ENCODE assay signal across 19 cellular contexts in the genomic region with DNA sequence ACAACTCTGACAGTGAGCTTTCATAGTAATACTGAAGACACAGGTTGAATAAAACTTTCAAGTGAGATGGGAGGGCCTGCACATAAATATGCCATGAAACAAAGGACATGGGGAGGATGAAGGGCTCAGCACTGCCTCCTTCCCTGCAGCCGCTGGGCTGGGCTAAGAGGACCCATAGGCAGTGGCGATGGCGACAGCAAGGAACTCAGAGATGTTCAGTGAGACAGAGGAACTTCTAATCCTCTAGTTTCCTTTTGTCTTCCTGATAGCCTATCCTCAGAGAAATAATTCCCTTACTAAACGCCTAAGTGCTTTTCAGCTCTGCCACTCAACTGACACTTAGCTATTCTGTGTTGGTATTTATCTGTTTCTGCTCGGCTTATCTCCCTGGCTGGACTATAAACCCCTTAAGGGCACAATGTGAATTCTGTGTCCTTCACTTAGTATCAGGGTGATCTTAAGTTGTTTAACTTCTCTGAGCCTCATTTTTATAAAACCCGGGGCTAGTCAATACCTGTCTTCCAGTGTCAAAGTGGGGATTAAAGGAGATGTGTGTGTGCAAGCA. TPM values are rescaled to one million over a fixed set of nuclear protein-coding genes. Genes with fewer than 3 reads are reported as not detected.
DNase-seq lines count a peak whose midpoint lies in the region; ATAC-seq, FAIRE-seq and TF ChIP-seq lines count a peak whose summit lies in the region.
"Had no signal": no experiment of that assay in that cellular context is flagged by ENCODE, and none has a peak within 500 bp of the region (broad histone marks: within the 10 kb centered on the region; RNA-seq: fewer than 3 reads in every experiment).

No MANE protein-coding gene starts in this region.

- CTCF ChIA-PET in PC-9 (lab: Charles Lee), result no interaction called here

- POLR2A ChIA-PET in PC-9 (lab: Charles Lee; ENCODE audit: unreplicated experiment), result no interaction called here

- DNase-seq in CD4-positive, CD25-positive, alpha-beta regulatory T cell, result no peak
- DNase-seq in NB4 (ENCODE audit: low read depth), result peak; percentile 51
- no peak for DNase-seq in keratinocyte (ENCODE audit: low read depth, low spot score)
- DNase-seq in activated CD4-positive, alpha-beta T cell treated with anti-CD3 and anti-CD28 coated beads for 1 hour, result no peak
- no peak for DNase-seq in PC-9
- DNase-seq: activated naive CD4-positive, alpha-beta T cell treated with Interleukin-2 at 50 U/mL for 16 hours; DMS79; effector memory CD8-positive, alpha-beta T cell; foreskin melanocyte; H9; mucosa of descending colon; NCI-H1417 treated with DMSO at 0.1 percent for 48 hours; pancreas; PC-3; stomach had no signal

- no peak overlapping the region for H3K4me3 ChIP-seq in CD4-positive, CD25-positive, alpha-beta regulatory T cell (ENCODE audit: low read depth, low read length)
- H3K4me3 ChIP-seq in NB4 (ENCODE audit: low read depth, low read length) (no peak overlapping the region), keratinocyte (ENCODE audit: control insufficient read depth in 2 of 3, extremely low read depth in 1 of 3, insufficient read depth in 2 of 3, low read depth in 1 of 3, low read length in 3 of 3) (no peak overlapping the region), PC-9 (no peak overlapping the region)
- H3K4me3 ChIP-seq: mucosa of descending colon, pancreas, stomach had no signal

- no peak for ATAC-seq in CD4-positive, CD25-positive, alpha-beta regulatory T cell (ENCODE audit: low read depth in 2 of 2)
- ATAC-seq in GM18511 (IDR thresholded peaks at IDR 0.05; ENCODE audit: unreplicated experiment) (no peak), GM21390 (IDR thresholded peaks at IDR 0.05; ENCODE audit: unreplicated experiment) (no peak)
- ATAC-seq: effector memory CD8-positive, alpha-beta T cell; mucosa of descending colon; pancreas; PC-3 had no signal

- H3K4me2 ChIP-seq in keratinocyte (ENCODE audit: control insufficient read depth, extremely low read depth, insufficient read depth, low read depth, low read length) (no peak overlapping the region), PC-9 (no peak overlapping the region)

- H3K79me2 ChIP-seq in keratinocyte (ENCODE audit: control insufficient read depth, insufficient read depth, low read length), result no peaks in the 10 kb centered on the region
- H3K79me2 ChIP-seq in PC-9 (ENCODE audit: low read depth), result no peaks in the 10 kb centered on the region

- H3K27ac ChIP-seq in CD4-positive, CD25-positive, alpha-beta regulatory T cell (ENCODE audit: insufficient read depth, low read length, poor library complexity, severe bottlenecking), result no peak overlapping the region
- no peak overlapping the region for H3K27ac ChIP-seq in keratinocyte (ENCODE audit: control insufficient read depth, insufficient read depth, low read length)
- H3K27ac ChIP-seq in PC-9, result no peak overlapping the region
- H3K27ac ChIP-seq: pancreas had no signal

- no TSS peak for BruUV-seq in PC-9 (replicated peaks; lab: Mats Ljungman, UMichigan)

- intact Hi-C loops in PC-9 (cut with micrococcal nuclease; ENCODE audit: unreplicated experiment), result no loop called here

- H3K4me3 Mint-ChIP-seq in CD4-positive, CD25-positive, alpha-beta regulatory T cell, result peak overlapping the region in 2 of 4 donors; percentile 33 to 46
- no peak overlapping the region for H3K4me3 Mint-ChIP-seq in brain
- H3K4me3 Mint-ChIP-seq: effector memory CD8-positive, alpha-beta T cell; H9 had no signal

- peaks cover 0 to 5% of the 10 kb centered on the region in 2 experiments for H3K9me3 ChIP-seq in CD4-positive, CD25-positive, alpha-beta regulatory T cell (ENCODE audit: control insufficient read depth in 2 of 2, low read length in 2 of 2)
- H3K9me3 ChIP-seq in keratinocyte (ENCODE audit: control insufficient read depth, low read depth, low read length), result peaks cover 3% of the 10 kb centered on the region
- 0 out of 2 replicates have a peak, but pooled peaks cover 4% of the 10 kb centered on the region for H3K9me3 ChIP-seq in PC-9 (ENCODE audit: insufficient read depth, low read depth)
- H3K9me3 ChIP-seq: mucosa of descending colon, pancreas had no signal

- dilution Hi-C loops in keratinocyte (cut with MboI; ENCODE audit: extremely low pct_ligation_motif_present, low sequenced_read_pairs), result no loop called here

- H3K9me1 ChIP-seq in keratinocyte (ENCODE audit: control insufficient read depth, extremely low read depth, insufficient read depth, low read length), result no peaks in the 10 kb centered on the region

- H3K27me3 Mint-ChIP-seq in CD4-positive, CD25-positive, alpha-beta regulatory T cell, result peaks cover 4% of the 10 kb centered on the region
- peaks cover 9% of the 10 kb centered on the region for H3K27me3 Mint-ChIP-seq in brain
- H3K27me3 Mint-ChIP-seq: effector memory CD8-positive, alpha-beta T cell had no signal

- FAIRE-seq in keratinocyte (lab: Jason Lieb, UNC), result no peak
- FAIRE-seq: bronchial epithelial cell, pancreas had no signal

- no peaks in the 10 kb centered on the region for H3F3A ChIP-seq in PC-9 (ENCODE audit: insufficient read depth, low read depth)

- no peaks in the 10 kb centered on the region for H3K27me3 ChIP-seq in CD4-positive, CD25-positive, alpha-beta regulatory T cell (ENCODE audit: control insufficient read depth, insufficient read depth, low read length)
- H3K27me3 ChIP-seq in keratinocyte (ENCODE audit: control insufficient read depth, extremely low read depth, insufficient read depth, low read length) (no peaks in the 10 kb centered on the region), PC-9 (ENCODE audit: insufficient read depth, low read depth) (no peaks in the 10 kb centered on the region)
- H3K27me3 ChIP-seq: pancreas, stomach had no signal

- H3K27ac Mint-ChIP-seq in CD4-positive, CD25-positive, alpha-beta regulatory T cell, result peak overlapping the region in 2 of 3 donors; percentile 30 to 49
- peak overlapping the region in 4 of 5 experiments; percentile 31 to 81 (median 60) for H3K27ac Mint-ChIP-seq in brain
- H3K27ac Mint-ChIP-seq: H9 had no signal

- peaks cover 0 to 26% (median 19%) of the 10 kb centered on the region in 4 donors for H3K4me1 Mint-ChIP-seq in CD4-positive, CD25-positive, alpha-beta regulatory T cell
- peaks cover 24% of the 10 kb centered on the region for H3K4me1 Mint-ChIP-seq in brain

- H3K9me2 ChIP-seq in PC-9 (ENCODE audit: insufficient read depth), result no peaks in the 10 kb centered on the region

- H4K20me1 ChIP-seq in keratinocyte (ENCODE audit: control insufficient read depth, extremely low read depth, insufficient read depth, low read length) (no peaks in the 10 kb centered on the region), PC-9 (ENCODE audit: insufficient read depth) (no peaks in the 10 kb centered on the region)

- no peak overlapping the region for H3K9ac ChIP-seq in keratinocyte (ENCODE audit: control insufficient read depth, extremely low read depth, insufficient read depth, low read length)

- H2AFZ ChIP-seq in keratinocyte (ENCODE audit: control insufficient read depth, low read length) (peak overlapping the region; percentile 28), PC-9 (no peak overlapping the region)

- peaks cover 12% of the 10 kb centered on the region for H3K36me3 Mint-ChIP-seq in CD4-positive, CD25-positive, alpha-beta regulatory T cell
- H3K36me3 Mint-ChIP-seq in brain, result no peaks in the 10 kb centered on the region

- H3K36me3 ChIP-seq in CD4-positive, CD25-positive, alpha-beta regulatory T cell (ENCODE audit: control insufficient read depth, insufficient read depth, low read length), result peaks cover 2% of the 10 kb centered on the region
- no peaks in the 10 kb centered on the region for H3K36me3 ChIP-seq in keratinocyte (ENCODE audit: control insufficient read depth in 2 of 2, extremely low read depth in 1 of 2, insufficient read depth in 2 of 2, low read length in 2 of 2)
- no peaks in the 10 kb centered on the region for H3K36me3 ChIP-seq in PC-9 (ENCODE audit: low read depth)
- H3K36me3 ChIP-seq: pancreas had no signal

- peaks cover 0 to 11% (median 2%) of the 10 kb centered on the region in 7 donors for H3K9me3 Mint-ChIP-seq in CD4-positive, CD25-positive, alpha-beta regulatory T cell
- peaks cover 6 to 13% (median 8%) of the 10 kb centered on the region in 5 experiments for H3K9me3 Mint-ChIP-seq in brain
- H3K9me3 Mint-ChIP-seq: H9 had no signal

- peaks cover 15% of the 10 kb centered on the region for H3K4me1 ChIP-seq in CD4-positive, CD25-positive, alpha-beta regulatory T cell (ENCODE audit: control insufficient read depth, insufficient read depth, low read length, poor library complexity, severe bottlenecking)
- H3K4me1 ChIP-seq in keratinocyte (ENCODE audit: control insufficient read depth, extremely low read depth, insufficient read depth, low read length) (peaks cover 3% of the 10 kb centered on the region), PC-9 (replicated peaks; ENCODE audit: insufficient read depth) (no peaks in the 10 kb centered on the region)
- H3K4me1 ChIP-seq: pancreas had no signal

- TF ChIP-seq POLR2A in NB4 (IDR thresholded peaks at IDR 0.05; ENCODE audit: extremely low read depth, insufficient read length), result no peak

- TF ChIP-seq CTCF in NB4 (IDR thresholded peaks at IDR 0.05; ENCODE audit: low read depth, low read length) (no peak), brain (conservative IDR thresholded peaks at IDR 0.05) (no peak), keratinocyte (optimal IDR thresholded peaks at IDR 0.05 in 1 of 3, IDR thresholded peaks at IDR 0.05 in 1 of 3, conservative IDR thresholded peaks at IDR 0.05 in 1 of 3; ENCODE audit: extremely low read depth in 1 of 3, insufficient read depth in 2 of 3, low read length in 3 of 3) (no peak), PC-9 (conservative IDR thresholded peaks at IDR 0.05) (no peak)

RNA-seq across cellular contexts. Expression of a gene that starts 24.4 kb away (rescaled TPM):
- total RNA-seq in CD4-positive, CD25-positive, alpha-beta regulatory T cell, result 81.8 TPM
- 10 to 100 TPM in 1 of 4 donors, 1 to 10 TPM in 3; 6.5 to 14.2 (median 7.7) TPM for polyA plus RNA-seq in CD4-positive, CD25-positive, alpha-beta regulatory T cell
- polyA plus RNA-seq in brain (ENCODE audit: insufficient read depth, low read depth, low replicate concordance) (12.4 TPM), keratinocyte (18.1 to 22.5 TPM (median 20.0 TPM) in 3 replicates)
- polyA plus RNA-seq in keratinocyte (2011; ENCODE audit: low read depth), result 27.9 TPM
- 8.6 and 9.8 TPM in 2 replicates for polyA plus RNA-seq in keratinocyte (2011; cell fraction: cytosol; rRNA removed)
- polyA plus RNA-seq in keratinocyte (2011; cell fraction: nucleus; rRNA removed), result 32.8 and 33.5 TPM in 2 replicates
- 23.4 and 50.4 TPM in 2 replicates for polyA plus RNA-seq in keratinocyte (2012; ENCODE audit: low replicate concordance)
- 11.6 to 12.8 TPM (median 12.6 TPM) in 3 replicates for polyA minus RNA-seq in keratinocyte
- 27.2 TPM for polyA minus RNA-seq in keratinocyte (2011; cell fraction: cytosol; rRNA and poly(A)+ RNA removed)
- polyA minus RNA-seq in keratinocyte (2011; cell fraction: nucleus; rRNA and poly(A)+ RNA removed), result 23.8 and 28.0 TPM in 2 replicates
- total RNA-seq in PC-9 (2021), result 21.2 and 23.4 TPM in 2 replicates

RNA-seq across cellular contexts. Expression of a gene that starts 30.3 kb away (rescaled TPM):
- 30.5 TPM for total RNA-seq in CD4-positive, CD25-positive, alpha-beta regulatory T cell
- 10 to 100 TPM; 41.3 to 48.7 (median 45.2) TPM for polyA plus RNA-seq in CD4-positive, CD25-positive, alpha-beta regulatory T cell
- polyA plus RNA-seq in brain (ENCODE audit: insufficient read depth, low read depth, low replicate concordance), result 2.2 TPM
- 24.0 to 51.5 TPM (median 32.3 TPM) in 3 replicates for polyA plus RNA-seq in keratinocyte
- polyA plus RNA-seq in keratinocyte (2011; ENCODE audit: low read depth), result 9.9 TPM
- polyA plus RNA-seq in keratinocyte (2011; cell fraction: cytosol; rRNA removed), result 14.8 and 24.6 TPM in 2 replicates
- polyA plus RNA-seq in keratinocyte (2011; cell fraction: nucleus; rRNA removed), result 63.0 and 68.6 TPM in 2 replicates
- polyA plus RNA-seq in keratinocyte (2012; ENCODE audit: low replicate concordance), result 16.5 and 17.2 TPM in 2 replicates
- polyA minus RNA-seq in keratinocyte, result 9.3 to 26.3 TPM (median 23.3 TPM) in 3 replicates
- 10.9 TPM for polyA minus RNA-seq in keratinocyte (2011; cell fraction: cytosol; rRNA and poly(A)+ RNA removed)
- 54.3 and 63.7 TPM in 2 replicates for polyA minus RNA-seq in keratinocyte (2011; cell fraction: nucleus; rRNA and poly(A)+ RNA removed)
- total RNA-seq in PC-9 (2021), result 11.2 and 15.5 TPM in 2 replicates

RNA-seq across cellular contexts. Expression of a gene that starts 41.4 kb away (rescaled TPM):
- total RNA-seq in CD4-positive, CD25-positive, alpha-beta regulatory T cell, result 15.5 TPM
- polyA plus RNA-seq in CD4-positive, CD25-positive, alpha-beta regulatory T cell, result 10 to 100 TPM; 10.6 to 11.5 (median 11.3) TPM
- polyA plus RNA-seq in brain (ENCODE audit: insufficient read depth, low read depth, low replicate concordance) (22.1 TPM), keratinocyte (27.8 to 34.5 TPM (median 30.7 TPM) in 3 replicates)
- polyA plus RNA-seq in keratinocyte (2011; ENCODE audit: low read depth), result 14.1 TPM
- polyA plus RNA-seq in keratinocyte (2011; cell fraction: cytosol; rRNA removed), result 23.2 and 30.9 TPM in 2 replicates
- polyA plus RNA-seq in keratinocyte (2011; cell fraction: nucleus; rRNA removed), result 26.3 and 29.6 TPM in 2 replicates
- polyA plus RNA-seq in keratinocyte (2012; ENCODE audit: low replicate concordance), result 22.2 and 31.6 TPM in 2 replicates
- 34.9 to 44.6 TPM (median 41.4 TPM) in 3 replicates for polyA minus RNA-seq in keratinocyte
- 30.3 TPM for polyA minus RNA-seq in keratinocyte (2011; cell fraction: cytosol; rRNA and poly(A)+ RNA removed)
- 22.2 and 36.7 TPM in 2 replicates for polyA minus RNA-seq in keratinocyte (2011; cell fraction: nucleus; rRNA and poly(A)+ RNA removed)
- 23.0 and 25.2 TPM in 2 replicates for total RNA-seq in PC-9 (2021)
